9 cellular contexts compared by ENCODE assay signal in genomic region chr10:69885379-69886156, GRCh38.
A peak's percentile ranks its signal among the peaks of the same experiment; 100 is the strongest.
DNase-seq lines count a peak whose midpoint lies in the region; ATAC-seq and TF ChIP-seq lines count a peak whose summit lies in the region.
"Had no signal": no experiment of that assay in that cellular context is flagged by ENCODE, and none has a peak within 500 bp of the region (broad histone marks: within the 10 kb centered on the region; RNA-seq: fewer than 3 reads in every experiment).

No MANE protein-coding gene starts in this region.

- no peaks in the 10 kb centered on the region for H3K79me2 ChIP-seq in H9 (ENCODE audit: insufficient read depth, low read length)

- H3K18ac ChIP-seq in H9 (ENCODE audit: insufficient read length, low read depth, low read length): no peak overlapping the region

- H3K56ac ChIP-seq in H9 (ENCODE audit: insufficient read length, low read depth, low read length): no peak overlapping the region

- no peaks in the 10 kb centered on the region for H3K9me3 ChIP-seq in AG04450 (ENCODE audit: control insufficient read depth, insufficient read depth, low read length)
- no peaks in the 10 kb centered on the region for H3K9me3 ChIP-seq in H9 (ENCODE audit: control insufficient read depth, low read depth, low read length)
- H3K9me3 ChIP-seq in gastroesophageal sphincter: no peaks in the 10 kb centered on the region
- no peaks in the 10 kb centered on the region for H3K9me3 ChIP-seq in CD8-positive, alpha-beta T cell (ENCODE audit: low read length)
- H3K9me3 ChIP-seq: pancreas had no signal

- no peak overlapping the region for H2BK5ac ChIP-seq in H9 (ENCODE audit: insufficient read length, low read length)

- ATAC-seq in gastroesophageal sphincter: no peak
- ATAC-seq in CD8-positive, alpha-beta T cell: no peak
- ATAC-seq in HG02970 (IDR thresholded peaks at IDR 0.05; ENCODE audit: low FRiP score, unreplicated experiment): no peak
- ATAC-seq: pancreas had no signal

- H3K27ac ChIP-seq in AG04450 (ENCODE audit: low read depth, low read length): no peak overlapping the region
- no peak overlapping the region for H3K27ac ChIP-seq in H9 (ENCODE audit: insufficient read length, low read depth, low read length)
- H3K27ac ChIP-seq in brain microvascular endothelial cell: no peak overlapping the region
- H3K27ac ChIP-seq in gastroesophageal sphincter: no peak overlapping the region
- H3K27ac ChIP-seq in CD8-positive, alpha-beta T cell (ENCODE audit: low read depth, low read length): no peak overlapping the region
- H3K27ac ChIP-seq: pancreas had no signal

- no peak overlapping the region for H3K27ac Mint-ChIP-seq in H9
- no peak overlapping the region for H3K27ac Mint-ChIP-seq in CD8-positive, alpha-beta T cell

- no peaks in the 10 kb centered on the region; the same call in 1 of the 2 replicates for H3K4me1 ChIP-seq in H9 (ENCODE audit: insufficient read depth, low read length)
- H3K4me1 ChIP-seq in gastroesophageal sphincter: peaks cover 0 to 12% (median 0%) of the 10 kb centered on the region in 3 donors
- H3K4me1 ChIP-seq in CD8-positive, alpha-beta T cell (ENCODE audit: insufficient read depth, low read length): no peaks in the 10 kb centered on the region
- H3K4me1 ChIP-seq: pancreas had no signal

- H2AK5ac ChIP-seq in H9 (ENCODE audit: insufficient read length, low read length): no peak overlapping the region

- CTCF ChIA-PET in AG04450 (lab: Charles Lee): interaction anchor here (0.6 to 2.5 kb wide), 3 partner anchors 15 to 86 kb away, joined by 4 to 10 read pairs (median 5); no protein-coding TSS in a partner anchor
- CTCF ChIA-PET in CD8-positive, alpha-beta T cell (lab: Charles Lee): no interaction called here

- intact Hi-C loops in CD8-positive, alpha-beta T cell (cut with DNase I, micrococcal nuclease): no loop called here

- H4K91ac ChIP-seq in H9 (ENCODE audit: insufficient read length, low read depth, low read length): no peak overlapping the region

- no peaks in the 10 kb centered on the region for H4K20me1 ChIP-seq in H9 (ENCODE audit: control insufficient read depth, insufficient read depth, insufficient read length)

- no peak overlapping the region for H4K5ac ChIP-seq in H9 (ENCODE audit: insufficient read length, low read depth, low read length)

- peaks cover 14% of the 10 kb centered on the region for H3K27me3 Mint-ChIP-seq in H9 (ENCODE audit: low read depth)
- H3K27me3 Mint-ChIP-seq in CD8-positive, alpha-beta T cell (ENCODE audit: low read depth): peaks cover 19% of the 10 kb centered on the region

- H3K23me2 ChIP-seq in H9 (ENCODE audit: insufficient read length, low read depth, low read length, poor library complexity, severe bottlenecking): no peaks in the 10 kb centered on the region

- no peak overlapping the region for H2BK15ac ChIP-seq in H9 (ENCODE audit: low read depth, low read length)

- H3K36me3 Mint-ChIP-seq in H9 (ENCODE audit: insufficient read depth in 1 of 3, low read depth in 3 of 3): no peaks in the 10 kb centered on the region
- H3K36me3 Mint-ChIP-seq in CD8-positive, alpha-beta T cell: no peaks in the 10 kb centered on the region

- no peaks in the 10 kb centered on the region; a peak in 1 of 5 replicates for H3K9me3 Mint-ChIP-seq in H9
- H3K9me3 Mint-ChIP-seq in CD8-positive, alpha-beta T cell: no peaks in the 10 kb centered on the region

- H2BK120ac ChIP-seq in H9 (ENCODE audit: low read depth, low read length, poor library complexity, severe bottlenecking): no peak overlapping the region

- H3K4me3 Mint-ChIP-seq in H9: no peak overlapping the region
- no peak overlapping the region for H3K4me3 Mint-ChIP-seq in CD8-positive, alpha-beta T cell

- H3K23ac ChIP-seq in H9 (ENCODE audit: insufficient read length, low read depth, low read length): no peak overlapping the region

- POLR2A ChIA-PET in AG04450 (lab: Yijun Ruan, JAX): no interaction called here
- POLR2A ChIA-PET in CD8-positive, alpha-beta T cell (lab: Charles Lee): no interaction called here

- no peak for TF ChIP-seq EP300 in gastroesophageal sphincter (IDR thresholded peaks at IDR 0.05)

- no peak overlapping the region for H2BK12ac ChIP-seq in H9 (ENCODE audit: insufficient read length, low read depth, low read length)

- no peaks in the 10 kb centered on the region for H3K79me1 ChIP-seq in H9 (ENCODE audit: insufficient read depth, low read depth, low read length, poor library complexity, severe bottlenecking)

- TF ChIP-seq CTCF in AG04450 (IDR thresholded peaks at IDR 0.05; ENCODE audit: low read depth, low read length): peak; percentile 54
- peak; percentile 62 for TF ChIP-seq CTCF in H9 (conservative IDR thresholded peaks at IDR 0.05)
- peak; percentile 65 for TF ChIP-seq CTCF in brain microvascular endothelial cell (IDR thresholded peaks at IDR 0.05; ENCODE audit: low read depth, low read length, missing control alignments)
- peak in 2 of 4 experiments; percentile 40 to 44 for TF ChIP-seq CTCF in gastroesophageal sphincter (IDR thresholded peaks at IDR 0.05)
- TF ChIP-seq CTCF in CD8-positive, alpha-beta T cell (IDR thresholded peaks at IDR 0.05): no peak

- H3K4me2 ChIP-seq in H9 (ENCODE audit: insufficient read depth, insufficient read length, low read length): no peak overlapping the region

- no peak overlapping the region for H2AFZ ChIP-seq in H9 (ENCODE audit: low read length)

- H3T11ph ChIP-seq in H9 (ENCODE audit: low read length): no peak overlapping the region

- peaks cover 13 to 22% of the 10 kb centered on the region in 2 experiments for H3K4me1 Mint-ChIP-seq in H9
- H3K4me1 Mint-ChIP-seq in CD8-positive, alpha-beta T cell (ENCODE audit: low read depth): no peaks in the 10 kb centered on the region

- H3K4ac ChIP-seq in H9 (ENCODE audit: low read depth, low read length): no peak overlapping the region

- no peak overlapping the region for H3K9ac ChIP-seq in H9 (ENCODE audit: extremely low read depth, insufficient read length, low read length)

- H2BK20ac ChIP-seq in H9 (ENCODE audit: low read depth, low read length, poor library complexity, severe bottlenecking): no peak overlapping the region

- no CpG with 5 or more reads among the region's 9 CpGs for WGBS in H9 (ENCODE audit: extremely low coverage, insufficient read length, low lambda C conversion rate)
- 40 to 58% methylated on average over 1 to 4 of the region's 9 CpGs for WGBS in gastroesophageal sphincter (ENCODE audit: low coverage in 1 of 2), 2 donors

- H3K36me3 ChIP-seq in brain microvascular endothelial cell (replicated peaks): no peaks in the 10 kb centered on the region
- H3K36me3 ChIP-seq in gastroesophageal sphincter: no peaks in the 10 kb centered on the region
- no peaks in the 10 kb centered on the region for H3K36me3 ChIP-seq in CD8-positive, alpha-beta T cell (ENCODE audit: insufficient read depth, low read length)
- H3K36me3 ChIP-seq: pancreas had no signal

- in situ Hi-C loops in brain microvascular endothelial cell (cut with HindIII; ENCODE audit: low pct_ligation_motif_present, low sequenced_read_pairs) (no loop called here), KBM-7 (cut with MboI; ENCODE audit: low pct_unique_long_range_greater_than_20kb, low sequenced_read_pairs) (no loop called here)

- H3K14ac ChIP-seq in H9 (ENCODE audit: insufficient read depth, low read length): no peak overlapping the region

- no peaks in the 10 kb centered on the region for H3K27me3 ChIP-seq in AG04450 (ENCODE audit: control insufficient read depth, insufficient read depth, low read length)
- H3K27me3 ChIP-seq in H9 (ENCODE audit: insufficient read depth, low read length): no peaks in the 10 kb centered on the region
- H3K27me3 ChIP-seq in brain microvascular endothelial cell (replicated peaks): no peaks in the 10 kb centered on the region
- peaks cover 10% of the 10 kb centered on the region for H3K27me3 ChIP-seq in gastroesophageal sphincter
- no peaks in the 10 kb centered on the region for H3K27me3 ChIP-seq in CD8-positive, alpha-beta T cell (ENCODE audit: insufficient read depth, low read length)
- H3K27me3 ChIP-seq: pancreas had no signal

- no peak overlapping the region for H3K4me3 ChIP-seq in AG04450 (ENCODE audit: low read depth, low read length)
- H3K4me3 ChIP-seq in brain microvascular endothelial cell (ENCODE audit: low read depth, low read length): no peak overlapping the region
- no peak overlapping the region for H3K4me3 ChIP-seq in gastroesophageal sphincter
- H3K4me3 ChIP-seq in CD8-positive, alpha-beta T cell (ENCODE audit: low read depth, low read length): no peak overlapping the region
- H3K4me3 ChIP-seq: pancreas had no signal

- DNase-seq in AG04450 (ENCODE audit: low read depth, low spot score) (no peak), H9 (no peak), brain microvascular endothelial cell (no peak), medulla oblongata (ENCODE audit: extremely low spot score) (peak; percentile 17), KBM-7 (no peak)
- DNase-seq in CD8-positive, alpha-beta T cell: no peak
- DNase-seq: pancreas had no signal

- no peak overlapping the region for H4K8ac ChIP-seq in H9 (replicated peaks; ENCODE audit: insufficient read length, low read depth, low read length)

- no peak for TF ChIP-seq POLR2A in gastroesophageal sphincter (IDR thresholded peaks at IDR 0.05)
